In genomic region chr18:37314534-37314933, GRCh38 we compare ENCODE assay signal across 1 cellular context.
TF ChIP-seq lines count a peak whose summit lies in the region.

No MANE protein-coding gene starts in this region.

TF ChIP-seq in K562, 482 proteins besides CTCF, POLR2A, EP300 and RAD21 (continued from another document):
- no peak for TF ChIP-seq ARID3A (IDR thresholded peaks at IDR 0.05; ENCODE audit: borderline replicate concordance, low read depth, low read length)
- TF ChIP-seq ZSCAN32 (CRISPR knock-in tag; IDR thresholded peaks at IDR 0.05) = no peak
- no peak for TF ChIP-seq ZNF311 (CRISPR knock-in tag; IDR thresholded peaks at IDR 0.05)
- TF ChIP-seq DACH1 (IDR thresholded peaks at IDR 0.05; ENCODE audit: partially characterized antibody) = no peak
- no peak for TF ChIP-seq DIDO1 (tag; IDR thresholded peaks at IDR 0.05; ENCODE audit: low read depth)
- TF ChIP-seq AFF4 (CRISPR knock-in tag; IDR thresholded peaks at IDR 0.05) = no peak
- no peak for TF ChIP-seq NCOA2 (IDR thresholded peaks at IDR 0.05; ENCODE audit: partially characterized antibody in 2 of 2)
- TF ChIP-seq XRCC3 (IDR thresholded peaks at IDR 0.05) = no peak
- TF ChIP-seq TSC22D4 (tag; IDR thresholded peaks at IDR 0.05) = no peak
- no peak for TF ChIP-seq DMBX1 (CRISPR knock-in tag; IDR thresholded peaks at IDR 0.05; ENCODE audit: borderline replicate concordance)
- no peak for TF ChIP-seq C11orf30 (IDR thresholded peaks at IDR 0.05; ENCODE audit: low read depth)
- no peak for TF ChIP-seq SRSF7 (optimal IDR thresholded peaks at IDR 0.05; ENCODE audit: low read depth, low read length)
- no peak for TF ChIP-seq MIER1 (IDR thresholded peaks at IDR 0.05; ENCODE audit: low read depth)
TF ChIP-seq in K562: peak in this region for 0.
